ENCODE assay signal across 7 cellular contexts in genomic region chr3:38139191-38139590, GRCh38. TPM values are rescaled to one million over a fixed set of nuclear protein-coding genes. Genes with fewer than 3 reads are reported as not detected.
DNase-seq lines count a peak whose midpoint lies in the region; ATAC-seq, FAIRE-seq and TF ChIP-seq lines count a peak whose summit lies in the region.

No MANE protein-coding gene starts in this region.

- WGBS in iPS DF 6.9 (ENCODE audit: insufficient coverage, insufficient read length) = no CpG with 5 or more reads among the region's 8 CpGs

- peaks cover 6% of the 10 kb centered on the region; the same call in 1 of the 2 replicates for H3K36me3 ChIP-seq in iPS DF 6.9 (ENCODE audit: control insufficient read depth, insufficient read depth, low read length)

- no peak overlapping the region for H3K27ac ChIP-seq in iPS DF 6.9 (ENCODE audit: low read length)

- DNase-seq in HFFc6 (no peak), iPS DF 6.9 (ENCODE audit: low read depth, low spot score) (no peak), left colon (no peak), GM12892 (ENCODE audit: insufficient read length) (no peak)
- no peak for DNase-seq in activated CD4-positive, alpha-beta memory T cell treated with anti-CD3 and anti-CD28 coated beads, Interleukin-2, amount 10 ng/mL, durations not matched to agents 7 days and 5 days
- DNase-seq in stimulated activated effector memory CD8-positive, alpha-beta T cell treated with anti-CD3 and anti-CD28 coated beads, Interleukin-12 subunit alpha, Interleukin-12 subunit beta, amount 100 ng/mL, for 72 hours (ENCODE audit: low spot score in 2 of 2) = no peak

- H3K4me1 Mint-ChIP-seq in HFFc6 (ENCODE audit: low read depth) = peaks cover 42% of the 10 kb centered on the region
- peaks cover 65% of the 10 kb centered on the region for H3K4me1 Mint-ChIP-seq in activated CD4-positive, alpha-beta memory T cell treated with anti-CD3 and anti-CD28 coated beads, Interleukin-2, amount 10 ng/mL, durations not matched to agents 7 days and 5 days
- peaks cover 71% of the 10 kb centered on the region for H3K4me1 Mint-ChIP-seq in stimulated activated effector memory CD8-positive, alpha-beta T cell treated with anti-CD3 and anti-CD28 coated beads, Interleukin-12 subunit alpha, Interleukin-12 subunit beta, amount 100 ng/mL, for 72 hours

- H3K4me3 Mint-ChIP-seq in HFFc6 = peak overlapping the region; percentile 97
- peak overlapping the region; percentile 90 for H3K4me3 Mint-ChIP-seq in activated CD4-positive, alpha-beta memory T cell treated with anti-CD3 and anti-CD28 coated beads, Interleukin-2, amount 10 ng/mL, durations not matched to agents 7 days and 5 days
- peak overlapping the region; percentile 85 for H3K4me3 Mint-ChIP-seq in stimulated activated effector memory CD8-positive, alpha-beta T cell treated with anti-CD3 and anti-CD28 coated beads, Interleukin-12 subunit alpha, Interleukin-12 subunit beta, amount 100 ng/mL, for 72 hours

- peaks cover 4% of the 10 kb centered on the region; the same call in 1 of the 2 replicates for H3K4me1 ChIP-seq in iPS DF 6.9 (ENCODE audit: control insufficient read depth, insufficient read depth, low read length)

- peaks cover 5% of the 10 kb centered on the region for H3K27me3 Mint-ChIP-seq in HFFc6 (ENCODE audit: insufficient read depth)
- H3K27me3 Mint-ChIP-seq in activated CD4-positive, alpha-beta memory T cell treated with anti-CD3 and anti-CD28 coated beads, Interleukin-2, amount 10 ng/mL, durations not matched to agents 7 days and 5 days = no peaks in the 10 kb centered on the region

- no peaks in the 10 kb centered on the region for H3K27me3 ChIP-seq in iPS DF 6.9 (ENCODE audit: control insufficient read depth, insufficient read depth, low read length)

- POLR2A ChIA-PET in activated CD4-positive, alpha-beta memory T cell treated with anti-CD3 and anti-CD28 coated beads, Interleukin-2, amount 10 ng/mL, durations not matched to agents 7 days and 5 days (lab: Charles Lee) = interaction anchor here (1.0 to 8.6 kb wide), 6 partner anchors 14 to 358 kb away, joined by 4 to 286 read pairs (median 20); partner anchors contain the start of genes DLEC1 and OXSR1

- H3K4me3 ChIP-seq in iPS DF 6.9 (ENCODE audit: low read length) = peak overlapping the region; percentile 76; the same call in 1 of the 2 replicates

- peak overlapping the region; percentile 93 for H3K27ac Mint-ChIP-seq in HFFc6
- H3K27ac Mint-ChIP-seq in activated CD4-positive, alpha-beta memory T cell treated with anti-CD3 and anti-CD28 coated beads, Interleukin-2, amount 10 ng/mL, durations not matched to agents 7 days and 5 days = peak overlapping the region; percentile 96
- H3K27ac Mint-ChIP-seq in stimulated activated effector memory CD8-positive, alpha-beta T cell treated with anti-CD3 and anti-CD28 coated beads, Interleukin-12 subunit alpha, Interleukin-12 subunit beta, amount 100 ng/mL, for 72 hours = peak overlapping the region; percentile 96

- peaks cover 12% of the 10 kb centered on the region for H3K36me3 Mint-ChIP-seq in HFFc6 (ENCODE audit: low read depth)
- peaks cover 58% of the 10 kb centered on the region for H3K36me3 Mint-ChIP-seq in activated CD4-positive, alpha-beta memory T cell treated with anti-CD3 and anti-CD28 coated beads, Interleukin-2, amount 10 ng/mL, durations not matched to agents 7 days and 5 days (ENCODE audit: low read depth)
- H3K36me3 Mint-ChIP-seq in stimulated activated effector memory CD8-positive, alpha-beta T cell treated with anti-CD3 and anti-CD28 coated beads, Interleukin-12 subunit alpha, Interleukin-12 subunit beta, amount 100 ng/mL, for 72 hours = peaks cover 51% of the 10 kb centered on the region

- no peak for TF ChIP-seq CTCF in HFFc6 (IDR thresholded peaks at IDR 0.05)

- no peaks in the 10 kb centered on the region for H3K9me3 Mint-ChIP-seq in HFFc6
- H3K9me3 Mint-ChIP-seq in activated CD4-positive, alpha-beta memory T cell treated with anti-CD3 and anti-CD28 coated beads, Interleukin-2, amount 10 ng/mL, durations not matched to agents 7 days and 5 days = no peaks in the 10 kb centered on the region
- H3K9me3 Mint-ChIP-seq in stimulated activated effector memory CD8-positive, alpha-beta T cell treated with anti-CD3 and anti-CD28 coated beads, Interleukin-12 subunit alpha, Interleukin-12 subunit beta, amount 100 ng/mL, for 72 hours = no peaks in the 10 kb centered on the region

- no peak for FAIRE-seq in GM12892 (lab: Jason Lieb, UNC)

- ATAC-seq in stimulated activated effector memory CD8-positive, alpha-beta T cell treated with anti-CD3 and anti-CD28 coated beads, Interleukin-12 subunit alpha, Interleukin-12 subunit beta, amount 100 ng/mL, for 72 hours = no peak
- ATAC-seq in HG02840 (IDR thresholded peaks at IDR 0.05; ENCODE audit: low FRiP score, unreplicated experiment) (no peak), left colon (no peak)

- intact Hi-C loops in left colon (cut with DNase I, micrococcal nuclease) = no loop called here

- CTCF ChIA-PET in activated CD4-positive, alpha-beta memory T cell treated with anti-CD3 and anti-CD28 coated beads, Interleukin-2, amount 10 ng/mL, durations not matched to agents 7 days and 5 days (lab: Charles Lee) = interaction anchor here (1.2 to 2.2 kb wide), 3 partner anchors 21 to 207 kb away, joined by 4 to 22 read pairs (median 4); partner anchors contain the start of genes OXSR1 and XYLB

- no peaks in the 10 kb centered on the region for H3K9me3 ChIP-seq in iPS DF 6.9 (ENCODE audit: control insufficient read depth, insufficient read depth, low read length)

- no peak for TF ChIP-seq POLR2A in GM12892 (IDR thresholded peaks at IDR 0.05; ENCODE audit: low read depth, low read length)

RNA-seq across cellular contexts. Expression of gene MYD88, which starts 0.7 kb away (rescaled TPM):
- 10 to 100 TPM; 25.1 to 31.9 (median 28.4) TPM for total RNA-seq in HFFc6 (2021; fragmentation: NEBNext Ultra II Directional; extraction: Animal tissue kit (Norgen Biotek cat#: 25700))
- total RNA-seq in activated CD4-positive, alpha-beta memory T cell treated with anti-CD3 and anti-CD28 coated beads, Interleukin-2, amount 10 ng/mL, durations not matched to agents 7 days and 5 days = 10 to 100 TPM; 87.9 to 91.3 TPM
- total RNA-seq in left colon = 10 to 100 TPM; 66.1 to 76.4 TPM
- 28.8 TPM for polyA plus RNA-seq in GM12892 (2012; ENCODE audit: missing spikeins)

RNA-seq across cellular contexts. Expression of gene ACAA1, which starts 2.3 kb away (rescaled TPM):
- 10 to 100 TPM; 45.1 to 60.9 (median 52.1) TPM for total RNA-seq in HFFc6 (2021; fragmentation: NEBNext Ultra II Directional; extraction: Animal tissue kit (Norgen Biotek cat#: 25700))
- 10 to 100 TPM; 76.8 to 77.5 TPM for total RNA-seq in activated CD4-positive, alpha-beta memory T cell treated with anti-CD3 and anti-CD28 coated beads, Interleukin-2, amount 10 ng/mL, durations not matched to agents 7 days and 5 days
- 100 to 1,000 TPM; 177 to 186 TPM for total RNA-seq in left colon
- polyA plus RNA-seq in GM12892 (2012; ENCODE audit: missing spikeins) = 40.3 TPM

RNA-seq across cellular contexts. Expression of gene OXSR1, which starts 26.1 kb away (rescaled TPM):
- total RNA-seq in HFFc6 (2021; fragmentation: NEBNext Ultra II Directional; extraction: Animal tissue kit (Norgen Biotek cat#: 25700)) = 10 to 100 TPM; 48.5 to 54.3 (median 51.5) TPM
- 10 to 100 TPM; 67.5 to 71.3 TPM for total RNA-seq in activated CD4-positive, alpha-beta memory T cell treated with anti-CD3 and anti-CD28 coated beads, Interleukin-2, amount 10 ng/mL, durations not matched to agents 7 days and 5 days
- 10 to 100 TPM; 42.5 to 42.8 TPM for total RNA-seq in left colon
- 39.0 TPM for polyA plus RNA-seq in GM12892 (2012; ENCODE audit: missing spikeins)
